ENCODE assay signal across 8 cellular contexts in genomic region chr12:56725723-56726102, GRCh38. TPM values are rescaled to one million over a fixed set of nuclear protein-coding genes. Genes with fewer than 3 reads are reported as not detected.
DNase-seq lines count a peak whose midpoint lies in the region; ATAC-seq and TF ChIP-seq lines count a peak whose summit lies in the region.

No MANE protein-coding gene starts in this region.

- H3K9me3 Mint-ChIP-seq in activated T-helper 17 cell treated with anti-CD3 and anti-CD28 coated beads, Interleukin-2, amount 50 U/mL, for 72 hours: no peaks in the 10 kb centered on the region

- WGBS in stomach, 5 donors: 32 to 43% (median 34%) methylated on average over 7 of the region's 7 CpGs

- H3K4me3 ChIP-seq in iPS-18a (ENCODE audit: low read length) (peak overlapping the region; percentile 100), stomach (peak overlapping the region; percentile 72 to 93 (median 85))

- peaks cover 28% of the 10 kb centered on the region for H3K36me3 ChIP-seq in iPS-18a (ENCODE audit: control insufficient read depth, low read depth, low read length)
- peaks cover 0 to 25% (median 18%) of the 10 kb centered on the region in 4 donors for H3K36me3 ChIP-seq in stomach

- no peaks in the 10 kb centered on the region for H3K9me3 ChIP-seq in iPS-18a (ENCODE audit: control insufficient read depth, low read depth, low read length)
- no peaks in the 10 kb centered on the region for H3K9me3 ChIP-seq in stomach

- H3K9ac ChIP-seq in iPS-18a (ENCODE audit: low read length): peak overlapping the region; percentile 99

- TF ChIP-seq CTCF in stomach (IDR thresholded peaks at IDR 0.05): no peak

- no peaks in the 10 kb centered on the region for H3K27me3 Mint-ChIP-seq in activated T-helper 17 cell treated with anti-CD3 and anti-CD28 coated beads, Interleukin-2, amount 50 U/mL, for 72 hours

- H3K27me3 ChIP-seq in iPS-18a (ENCODE audit: control insufficient read depth, insufficient read depth, low read length) (no peaks in the 10 kb centered on the region), stomach (no peaks in the 10 kb centered on the region)

- peaks cover 27% of the 10 kb centered on the region for H3K4me1 Mint-ChIP-seq in activated T-helper 17 cell treated with anti-CD3 and anti-CD28 coated beads, Interleukin-2, amount 50 U/mL, for 72 hours

- no peak for TF ChIP-seq EP300 in stomach (IDR thresholded peaks at IDR 0.05)

- ATAC-seq in activated T-helper 17 cell treated with anti-CD3 and anti-CD28 coated beads, Interleukin-2, amount 50 U/mL, for 72 hours (replicated peaks): no peak

- H3K4me3 Mint-ChIP-seq in activated T-helper 17 cell treated with anti-CD3 and anti-CD28 coated beads, Interleukin-2, amount 50 U/mL, for 72 hours: peak overlapping the region; percentile 97

- DNase-seq in NCI-H2227 (lab: John Stamatoyannopoulos, UW; ENCODE audit: unreplicated experiment) (peak; percentile 3), NCI-H2227 treated with DMSO at 0.1 percent for 48 hours (lab: John Stamatoyannopoulos, UW) (no peak), stomach (no peak), NCI-H1930 (lab: John Stamatoyannopoulos, UW) (no peak), superior temporal gyrus (ENCODE audit: extremely low spot score) (no peak), NOMO-1 treated with dmso at 0.1 percent for 144 hours (lab: John Stamatoyannopoulos, UW; ENCODE audit: unreplicated experiment) (no peak)

- peaks cover 34% of the 10 kb centered on the region for H3K4me1 ChIP-seq in iPS-18a (ENCODE audit: control insufficient read depth, low read depth, low read length)
- H3K4me1 ChIP-seq in stomach: peaks cover 36 to 50% (median 47%) of the 10 kb centered on the region in 4 donors

- intact Hi-C loops in stomach (cut with DNase I; ENCODE audit: low total_unique reads): loop anchor here (10.0 kb wide), 1 partner anchor 81 kb away; the partner anchor contains the start of gene ATP5F1B

- no peak for TF ChIP-seq POLR2A in stomach (IDR thresholded peaks at IDR 0.05)

- H3K27ac Mint-ChIP-seq in activated T-helper 17 cell treated with anti-CD3 and anti-CD28 coated beads, Interleukin-2, amount 50 U/mL, for 72 hours: peak overlapping the region; percentile 98

- H3K36me3 Mint-ChIP-seq in activated T-helper 17 cell treated with anti-CD3 and anti-CD28 coated beads, Interleukin-2, amount 50 U/mL, for 72 hours (ENCODE audit: low read depth): peaks cover 81% of the 10 kb centered on the region

- H3K27ac ChIP-seq in iPS-18a (ENCODE audit: low read length): no peak overlapping the region
- peak overlapping the region; percentile 86 to 96 (median 90) for H3K27ac ChIP-seq in stomach

RNA-seq across cellular contexts. Expression of gene NACA, which starts 0.6 kb away (rescaled TPM):
- total RNA-seq in activated T-helper 17 cell treated with anti-CD3 and anti-CD28 coated beads, Interleukin-2, amount 50 U/mL, for 72 hours: 1,000 to 10,000 TPM in 1 of 2 donors, 100 to 1,000 TPM in 1; 869 to 1,019 TPM
- 1,000 to 10,000 TPM in 2 of 5 donors, 100 to 1,000 TPM in 3; 366 to 1,322 (median 558) TPM for total RNA-seq in stomach
- polyA plus RNA-seq in stomach: 1,000 to 10,000 TPM; 1,626 to 2,450 (median 1,999) TPM

RNA-seq across cellular contexts. Expression of gene PRIM1, which starts 26.4 kb away (rescaled TPM):
- 10 to 100 TPM; 58.0 to 62.9 TPM for total RNA-seq in activated T-helper 17 cell treated with anti-CD3 and anti-CD28 coated beads, Interleukin-2, amount 50 U/mL, for 72 hours
- total RNA-seq in stomach: 10 to 100 TPM in 3 of 5 donors, 1 to 10 TPM in 1, not detected in 1; 5.2 to 45.5 (median 16.8) TPM
- polyA plus RNA-seq in stomach: 1 to 10 TPM; 4.3 to 5.7 (median 5.0) TPM

RNA-seq across cellular contexts. Expression of gene HSD17B6, which starts 37.4 kb away (rescaled TPM):
- total RNA-seq in activated T-helper 17 cell treated with anti-CD3 and anti-CD28 coated beads, Interleukin-2, amount 50 U/mL, for 72 hours: 1 to 10 TPM; 2.8 to 4.8 TPM
- total RNA-seq in stomach: 1 to 10 TPM in 4 of 5 donors, not detected in 1; 4.4 to 8.0 (median 6.2) TPM
- 10 to 100 TPM in 1 of 3 donors, 1 to 10 TPM in 2; 4.9 to 11.3 (median 5.4) TPM for polyA plus RNA-seq in stomach

RNA-seq across cellular contexts. Expression of gene PTGES3, which starts 37.6 kb away (rescaled TPM):
- 100 to 1,000 TPM; 278 to 391 TPM for total RNA-seq in activated T-helper 17 cell treated with anti-CD3 and anti-CD28 coated beads, Interleukin-2, amount 50 U/mL, for 72 hours
- 100 to 1,000 TPM in 1 of 5 donors, 10 to 100 TPM in 4; 43.3 to 120 (median 78.8) TPM for total RNA-seq in stomach
- polyA plus RNA-seq in stomach: 100 to 1,000 TPM in 2 of 3 donors, 10 to 100 TPM in 1; 97.7 to 145 (median 113) TPM
